Comparison of ENCODE assay signal across 1 cellular context in genomic region chr9:15541862-15542261, GRCh38.
TF ChIP-seq lines count a peak whose summit lies in the region.

No MANE protein-coding gene starts in this region.

TF ChIP-seq in GM23338, 12 proteins besides CTCF, POLR2A, EP300 and RAD21 (continued from another document):
- TF ChIP-seq REST (IDR thresholded peaks at IDR 0.05; ENCODE audit: unreplicated experiment) = no peak
TF ChIP-seq in GM23338: peak in this region for 0.
